15 cellular contexts compared by ENCODE assay signal in genomic region chr1:174433451-174433850, GRCh38. TPM values are rescaled to one million over a fixed set of nuclear protein-coding genes. Genes with fewer than 3 reads are reported as not detected.
DNase-seq lines count a peak whose midpoint lies in the region; TF ChIP-seq lines count a peak whose summit lies in the region.
"Had no signal": no experiment of that assay in that cellular context is flagged by ENCODE, and none has a peak within 500 bp of the region (broad histone marks: within the 10 kb centered on the region; RNA-seq: fewer than 3 reads in every experiment).

No MANE protein-coding gene starts in this region.

- no peak overlapping the region for H3K14ac ChIP-seq in trophoblast cell (ENCODE audit: low read length)

- no peak overlapping the region for H2BK120ac ChIP-seq in trophoblast cell (ENCODE audit: insufficient read depth, low read length, poor library complexity)

- no peak overlapping the region for H3K18ac ChIP-seq in trophoblast cell (ENCODE audit: low read length)

- H3K79me2 ChIP-seq in SK-N-SH (ENCODE audit: insufficient read depth) (no peaks in the 10 kb centered on the region), trophoblast cell (ENCODE audit: control insufficient read depth, insufficient read depth, low read length, poor library complexity) (no peaks in the 10 kb centered on the region)

- CTCF ChIA-PET in SK-N-SH (lab: Yijun Ruan, JAX) = no interaction called here

- H2BK5ac ChIP-seq in trophoblast cell (ENCODE audit: low read depth, low read length, poor library complexity) = no peak overlapping the region

- H3K27ac ChIP-seq in SK-N-SH (ENCODE audit: low read depth in 2 of 2, low read length in 1 of 2) (no peak overlapping the region), trophoblast cell (ENCODE audit: low read depth, low read length) (no peak overlapping the region), transverse colon (no peak overlapping the region)
- H3K27ac ChIP-seq: neural progenitor cell, thoracic aorta, VCaP had no signal

- no peak for TF ChIP-seq CTCF in SK-N-SH (IDR thresholded peaks at IDR 0.05)
- TF ChIP-seq CTCF in transverse colon (IDR thresholded peaks at IDR 0.05) = no peak

- in situ Hi-C loops in transverse colon (cut with MboI; ENCODE audit: low pct_ligation_motif_present in 1 of 4, low pct_unique_long_range_greater_than_20kb in 1 of 4, low sequenced_read_pairs in 3 of 4) = no loop called here

- no peak overlapping the region for H2AK5ac ChIP-seq in trophoblast cell (ENCODE audit: low read length)

- intact Hi-C loops in transverse colon (cut with DNase I; ENCODE audit: low total_unique reads) = no loop called here

- H4K12ac ChIP-seq in trophoblast cell (ENCODE audit: low read depth, low read length) = no peak overlapping the region

- TF ChIP-seq POLR2A in transverse colon (IDR thresholded peaks at IDR 0.05) = no peak

- no peaks in the 10 kb centered on the region for H4K20me1 ChIP-seq in SK-N-SH (ENCODE audit: insufficient read depth)

- no peak overlapping the region for H4K91ac ChIP-seq in trophoblast cell (ENCODE audit: low read depth, low read length)

- no peak overlapping the region for H2BK12ac ChIP-seq in trophoblast cell (ENCODE audit: low read length)

- TF ChIP-seq EP300 in SK-N-SH (IDR thresholded peaks at IDR 0.05; ENCODE audit: borderline replicate concordance in 1 of 2, low read depth in 1 of 2, low read length in 1 of 2) (no peak), transverse colon (IDR thresholded peaks at IDR 0.05; ENCODE audit: low read depth) (no peak)

- H2AFZ ChIP-seq in SK-N-SH (ENCODE audit: low read depth) (no peak overlapping the region), trophoblast cell (ENCODE audit: insufficient read depth, low read length, poor library complexity) (no peak overlapping the region)
- H2AFZ ChIP-seq: neural progenitor cell had no signal

- H3K27me3 ChIP-seq in SK-N-SH (ENCODE audit: insufficient read depth) (no peaks in the 10 kb centered on the region), trophoblast cell (ENCODE audit: insufficient read depth, low read length) (no peaks in the 10 kb centered on the region), transverse colon (no peaks in the 10 kb centered on the region)
- H3K27me3 ChIP-seq: neural progenitor cell had no signal

- no peak overlapping the region for H3K23ac ChIP-seq in trophoblast cell (ENCODE audit: low read length)

- no peaks in the 10 kb centered on the region for H3K9me2 ChIP-seq in SK-N-SH

- H3K4ac ChIP-seq in trophoblast cell (ENCODE audit: low read depth, low read length) = no peak overlapping the region

- H3K9me3 ChIP-seq in SK-N-SH (no peaks in the 10 kb centered on the region), trophoblast cell (ENCODE audit: insufficient read depth, low read depth, low read length) (no peaks in the 10 kb centered on the region), transverse colon (no peaks in the 10 kb centered on the region)
- H3K9me3 ChIP-seq: thoracic aorta had no signal

- no peak overlapping the region for H3K9ac ChIP-seq in SK-N-SH
- H3K9ac ChIP-seq in trophoblast cell (ENCODE audit: low read length) = no peak overlapping the region
- H3K9ac ChIP-seq: neural progenitor cell had no signal

- no peaks in the 10 kb centered on the region for H3F3A ChIP-seq in SK-N-SH (replicated peaks; ENCODE audit: insufficient read depth)

- no peaks in the 10 kb centered on the region for H3K79me1 ChIP-seq in trophoblast cell (ENCODE audit: low read length)

- TF ChIP-seq RAD21 in SK-N-SH (IDR thresholded peaks at IDR 0.05; ENCODE audit: low read length) = no peak

- H3K4me2 ChIP-seq in SK-N-SH = no peak overlapping the region
- no peak overlapping the region for H3K4me2 ChIP-seq in trophoblast cell (ENCODE audit: low read length)
- H3K4me2 ChIP-seq: neural progenitor cell had no signal

- 82% methylated on average over 1 of the region's 1 CpG for WGBS in SK-N-SH (ENCODE audit: low lambda C conversion rate)
- no CpG with 5 or more reads among the region's 1 CpG for WGBS in trophoblast cell (ENCODE audit: extremely low coverage, insufficient coverage, insufficient read length)
- WGBS in transverse colon (ENCODE audit: low coverage in 1 of 2), 2 donors = 90 to 92% methylated on average over 1 of the region's 1 CpG

- H3K36me3 ChIP-seq in SK-N-SH (replicated peaks in 1 of 2; ENCODE audit: control insufficient read depth in 1 of 2, insufficient read depth in 2 of 2, low read length in 1 of 2) (peaks cover 0 to 4% of the 10 kb centered on the region in 2 experiments), trophoblast cell (ENCODE audit: control insufficient read depth in 1 of 2, insufficient read depth in 2 of 2, low read length in 2 of 2) (no peaks in the 10 kb centered on the region), transverse colon (no peaks in the 10 kb centered on the region)
- H3K36me3 ChIP-seq: neural progenitor cell, thoracic aorta had no signal

- H3K4me1 ChIP-seq in SK-N-SH (ENCODE audit: control insufficient read depth in 1 of 2, insufficient read depth in 2 of 2, low read depth in 1 of 2, low read length in 1 of 2) = no peaks in the 10 kb centered on the region; a peak in 1 of 4 replicates
- H3K4me1 ChIP-seq in trophoblast cell (ENCODE audit: control insufficient read depth in 1 of 2, insufficient read depth in 2 of 2, low read length in 2 of 2) = no peaks in the 10 kb centered on the region
- no peaks in the 10 kb centered on the region for H3K4me1 ChIP-seq in transverse colon
- H3K4me1 ChIP-seq: neural progenitor cell had no signal

- POLR2A ChIA-PET in SK-N-SH (lab: Yijun Ruan, JAX) = no interaction called here

- DNase-seq in GM04504 (ENCODE audit: low read depth) = peak; percentile 15
- no peak for DNase-seq in SK-N-SH
- DNase-seq in fibroblast of peridontal ligament (ENCODE audit: extremely low read depth) = peak; percentile 76
- DNase-seq in trophoblast cell = peak; percentile 8 to 53
- DNase-seq in activated CD4-positive, CD25-positive, alpha-beta regulatory T cell (lab: John Stamatoyannopoulos, UW) = no peak
- DNase-seq in transverse colon = no peak
- DNase-seq in activated T-cell treated with anti-CD3 and anti-CD28 coated beads, Interleukin-2, amount 50 U/mL, for 48 hours = no peak
- DNase-seq in DMS153 (lab: John Stamatoyannopoulos, UW) = no peak
- DNase-seq: GOT3, mesendoderm, NCI-H69 had no signal

- no peak overlapping the region for H4K8ac ChIP-seq in trophoblast cell (ENCODE audit: low read depth, low read length)

- H3K4me3 ChIP-seq in SK-N-SH (ENCODE audit: low read depth in 2 of 2, low read length in 1 of 2) = no peak overlapping the region
- no peak overlapping the region for H3K4me3 ChIP-seq in trophoblast cell (ENCODE audit: low read depth, low read length)
- no peak overlapping the region for H3K4me3 ChIP-seq in transverse colon
- H3K4me3 ChIP-seq: neural progenitor cell, thoracic aorta had no signal

TF ChIP-seq in SK-N-SH, 30 proteins besides CTCF, POLR2A, EP300 and RAD21:
- TF ChIP-seq FOSL2 (IDR thresholded peaks at IDR 0.05; ENCODE audit: borderline replicate concordance, low read depth) (peak; percentile 30; the same call in 1 of the 2 replicates), JUND (IDR thresholded peaks at IDR 0.05) (0 out of 2 replicates have a peak, but pooled peaks have one; percentile 6), YY1 (IDR thresholded peaks at IDR 0.05; ENCODE audit: low read depth) (no peak)

RNA-seq across cellular contexts. Expression of gene GPR52, which starts 14.3 kb away (rescaled TPM):
- polyA plus RNA-seq in SK-N-SH (2012; rRNA removed) = 0.08 TPM in 1 of 2 replicates, not detected in the other
- not detected in 2 replicates for polyA plus RNA-seq in SK-N-SH (2012; cell fraction: cytosol; rRNA removed)
- 0.08 and 0.27 TPM in 2 replicates for polyA plus RNA-seq in SK-N-SH (2012; cell fraction: nucleus; rRNA removed)
- polyA plus RNA-seq in trophoblast cell (2013) = not detected in 2 replicates
- 10 to 100 TPM in 1 of 4 donors, 1 to 10 TPM in 1, not detected in 2; 8.3 to 16.2 TPM for total RNA-seq in transverse colon
- polyA plus RNA-seq: CD14-positive monocyte had no signal

Comparison
In these comparisons a context has a peak if more than half of its experiments do, and no peak if none do; other contexts are left out.
1. DNase-seq: peak in GM04504 (single experiment), fibroblast of peridontal ligament (single experiment) and trophoblast cell (2 of 2); none in SK-N-SH (single experiment), activated CD4-positive, CD25-positive, alpha-beta regulatory T cell (0 of 4), transverse colon (single experiment), activated T-cell treated with anti-CD3 and anti-CD28 coated beads, Interleukin-2, amount 50 U/mL, for 48 hours (0 of 2) and DMS153 (single experiment).